In genomic region chr17:82294086-82294773, GRCh38 we compare ENCODE assay signal across 8 cellular contexts. TPM values are rescaled to one million over a fixed set of nuclear protein-coding genes. Genes with fewer than 3 reads are reported as not detected.
DNase-seq lines count a peak whose midpoint lies in the region; ATAC-seq and TF ChIP-seq lines count a peak whose summit lies in the region.

No MANE protein-coding gene starts in this region.

- CTCF ChIA-PET in activated CD4-positive, alpha-beta memory T cell treated with anti-CD3 and anti-CD28 coated beads, Interleukin-2, amount 10 ng/mL, durations not matched to agents 7 days and 5 days (lab: Charles Lee), result interaction anchor here (1.8 kb wide), 1 partner anchor 21 kb away, joined by 4 read pairs; the partner anchor contains the start of gene CSNK1D

- POLR2A ChIA-PET in activated CD4-positive, alpha-beta memory T cell treated with anti-CD3 and anti-CD28 coated beads, Interleukin-2, amount 10 ng/mL, durations not matched to agents 7 days and 5 days (lab: Charles Lee), result interaction anchor here (0.8 to 3.2 kb wide), 5 partner anchors 9 to 264 kb away, joined by 3 to 38 read pairs (median 10); partner anchors contain the start of genes CD7, CSNK1D and SLC16A3

- H3K4me1 ChIP-seq in skeletal muscle tissue (ENCODE audit: control insufficient read depth in 3 of 3, insufficient read depth in 3 of 3, low read length in 3 of 3), result peaks cover 45 to 60% (median 50%) of the 10 kb centered on the region in 3 donors

- H3K27ac ChIP-seq in skeletal muscle tissue (ENCODE audit: low read depth, low read length), result peak overlapping the region; percentile 63

- ATAC-seq in GM21619 (IDR thresholded peaks at IDR 0.05; ENCODE audit: unreplicated experiment), result no peak
- ATAC-seq in HG03159 (IDR thresholded peaks at IDR 0.05; ENCODE audit: unreplicated experiment), result no peak

- H3K9me3 Mint-ChIP-seq in activated CD4-positive, alpha-beta memory T cell treated with anti-CD3 and anti-CD28 coated beads, Interleukin-2, amount 10 ng/mL, durations not matched to agents 7 days and 5 days, result no peaks in the 10 kb centered on the region

- TF ChIP-seq CTCF in fibroblast of pulmonary artery (IDR thresholded peaks at IDR 0.05; ENCODE audit: low read length, missing control alignments), result no peak

- H3K9me3 ChIP-seq in skeletal muscle tissue (ENCODE audit: control insufficient read depth in 3 of 3, low read length in 3 of 3), result no peaks in the 10 kb centered on the region

- H3K9ac ChIP-seq in skeletal muscle tissue (ENCODE audit: low read depth in 1 of 3, low read length in 3 of 3), result peak overlapping the region; percentile 68 to 82 (median 69)

- H3K36me3 ChIP-seq in H7 (replicated peaks; ENCODE audit: control insufficient read depth, insufficient read depth, low read length), result no peaks in the 10 kb centered on the region
- H3K36me3 ChIP-seq in skeletal muscle tissue (ENCODE audit: control insufficient read depth in 3 of 3, insufficient read depth in 3 of 3, low read length in 3 of 3), result no peaks in the 10 kb centered on the region

- peaks cover 62% of the 10 kb centered on the region for H3K4me1 Mint-ChIP-seq in activated CD4-positive, alpha-beta memory T cell treated with anti-CD3 and anti-CD28 coated beads, Interleukin-2, amount 10 ng/mL, durations not matched to agents 7 days and 5 days

- peak overlapping the region; percentile 59 for H3K27ac Mint-ChIP-seq in activated CD4-positive, alpha-beta memory T cell treated with anti-CD3 and anti-CD28 coated beads, Interleukin-2, amount 10 ng/mL, durations not matched to agents 7 days and 5 days

- H3K4me3 Mint-ChIP-seq in activated CD4-positive, alpha-beta memory T cell treated with anti-CD3 and anti-CD28 coated beads, Interleukin-2, amount 10 ng/mL, durations not matched to agents 7 days and 5 days, result peak overlapping the region; percentile 61

- DNase-seq in H7 (peak; percentile 46), fibroblast of pulmonary artery (ENCODE audit: low read depth) (no peak), A172 (ENCODE audit: low spot score) (no peak), DMS 273 treated with DMSO at 0.1 percent for 48 hours (lab: John Stamatoyannopoulos, UW) (no peak)
- DNase-seq in activated CD4-positive, alpha-beta memory T cell treated with anti-CD3 and anti-CD28 coated beads, Interleukin-2, amount 10 ng/mL, durations not matched to agents 7 days and 5 days, result no peak

- H3K27me3 ChIP-seq in H7 (ENCODE audit: control insufficient read depth, insufficient read depth, low read length), result no peaks in the 10 kb centered on the region
- no peaks in the 10 kb centered on the region for H3K27me3 ChIP-seq in skeletal muscle tissue (ENCODE audit: control insufficient read depth in 3 of 3, insufficient read depth in 3 of 3, low read length in 3 of 3)

- H3K27me3 Mint-ChIP-seq in activated CD4-positive, alpha-beta memory T cell treated with anti-CD3 and anti-CD28 coated beads, Interleukin-2, amount 10 ng/mL, durations not matched to agents 7 days and 5 days, result no peaks in the 10 kb centered on the region

- peaks cover 15% of the 10 kb centered on the region for H3K36me3 Mint-ChIP-seq in activated CD4-positive, alpha-beta memory T cell treated with anti-CD3 and anti-CD28 coated beads, Interleukin-2, amount 10 ng/mL, durations not matched to agents 7 days and 5 days (ENCODE audit: low read depth)

- H3K4me3 ChIP-seq in H7 (ENCODE audit: insufficient read depth, low read depth, low read length) (peak overlapping the region; percentile 48; the same call in 1 of the 2 replicates), fibroblast of pulmonary artery (replicated peaks; ENCODE audit: low read depth, low read length) (peak overlapping the region; percentile 42), skeletal muscle tissue (ENCODE audit: low read length in 3 of 3) (peak overlapping the region; percentile 6 to 57 (median 52))

RNA-seq across cellular contexts. Expression of gene CSNK1D, which starts 20.7 kb away (rescaled TPM):
- total RNA-seq in H7 (2014; rRNA removed; shearing (Covaris generic)), result 31.7 and 37.3 TPM in 2 replicates
- 100 to 1,000 TPM; 116 TPM for total RNA-seq in activated CD4-positive, alpha-beta memory T cell treated with anti-CD3 and anti-CD28 coated beads, Interleukin-2, amount 10 ng/mL, durations not matched to agents 7 days and 5 days
- total RNA-seq in skeletal muscle tissue, result 21.4 TPM
- 19.9 and 20.9 TPM in 2 replicates for total RNA-seq in A172 (2014; rRNA removed; shearing (Covaris generic))

RNA-seq across cellular contexts. Expression of gene CD7, which starts 23.2 kb away (rescaled TPM):
- total RNA-seq in H7 (2014; rRNA removed; shearing (Covaris generic)), result 0.38 and 1.7 TPM in 2 replicates
- 100 to 1,000 TPM; 138 to 140 TPM for total RNA-seq in activated CD4-positive, alpha-beta memory T cell treated with anti-CD3 and anti-CD28 coated beads, Interleukin-2, amount 10 ng/mL, durations not matched to agents 7 days and 5 days
- total RNA-seq in skeletal muscle tissue, result 0.52 TPM
- total RNA-seq in A172 (2014; rRNA removed; shearing (Covaris generic)), result not detected in 2 replicates

RNA-seq across cellular contexts. Expression of gene SECTM1, which starts 39.3 kb away (rescaled TPM):
- 0.44 and 0.94 TPM in 2 replicates for total RNA-seq in H7 (2014; rRNA removed; shearing (Covaris generic))
- total RNA-seq in activated CD4-positive, alpha-beta memory T cell treated with anti-CD3 and anti-CD28 coated beads, Interleukin-2, amount 10 ng/mL, durations not matched to agents 7 days and 5 days, result 10 to 100 TPM; 18.3 to 18.5 TPM
- total RNA-seq in skeletal muscle tissue, result 13.0 TPM
- 1.2 and 1.6 TPM in 2 replicates for total RNA-seq in A172 (2014; rRNA removed; shearing (Covaris generic))

Comparison
In these comparisons a context has a peak if more than half of its experiments do, and no peak if none do; other contexts are left out.
1. RNA of gene CD7, which starts 23.2 kb away (total RNA-seq): 138 to 140 TPM in activated CD4-positive, alpha-beta memory T cell treated with anti-CD3 and anti-CD28 coated beads, Interleukin-2, amount 10 ng/mL, durations not matched to agents 7 days and 5 days; 0.52 TPM in skeletal muscle tissue (single experiment), 0.38 to 1.7 TPM in H7 and not detected in A172; every median in the first group is over 10 times any median in the second.
2. Peak in every context shown above with its lines, with median percentiles within 50 percentile points of each other: H3K4me3 ChIP-seq.